In genomic region chr20:45306431-45306982, GRCh38 we compare ENCODE assay signal across 8 cellular contexts. TPM values are rescaled to one million over a fixed set of nuclear protein-coding genes. Genes with fewer than 3 reads are reported as not detected.
DNase-seq lines count a peak whose midpoint lies in the region; ATAC-seq and TF ChIP-seq lines count a peak whose summit lies in the region.

RBPJL (plus strand) TSS chr20:45306840; CDS start chr20:45306923, 83 bp downstream.

- peak; percentile 85 for TF ChIP-seq CTCF in cardiac muscle cell (IDR thresholded peaks at IDR 0.05; ENCODE audit: low read depth, low read length)

- intact Hi-C loops in left cardiac atrium (cut with DNase I): no loop called here

- DNase-seq in cardiac muscle cell (ENCODE audit: low read depth in 1 of 2, low spot score in 1 of 2) (peak; percentile 14 to 42), left cardiac atrium (no peak), germinal center (ENCODE audit: low spot score) (peak; percentile 49), NCI-H446 treated with DMSO at 0.1 percent for 48 hours (lab: John Stamatoyannopoulos, UW) (no peak)
- peak; percentile 55 for DNase-seq in activated CD8-positive, alpha-beta memory T cell treated with anti-CD3 and anti-CD28 coated beads, Interleukin-2, amount 50 U/mL, for 4 hours
- peak; percentile 62 to 66 for DNase-seq in stimulated activated CD4-positive, alpha-beta T cell treated with anti-CD3 and anti-CD28 coated beads, Interleukin-2, amount 100 ng/mL, for 24 hours

- H3K27ac ChIP-seq in cardiac muscle cell: no peak within 1 kb of the TSS

- H3K27me3 ChIP-seq in cardiac muscle cell: peaks cover 16% of the 10 kb centered on the region

- ATAC-seq in left cardiac atrium (no peak), HG03045 (IDR thresholded peaks at IDR 0.05; ENCODE audit: unreplicated experiment) (no peak), GM21515 (IDR thresholded peaks at IDR 0.05; ENCODE audit: unreplicated experiment) (no peak)

- no peaks in the 10 kb centered on the region for H3K4me1 ChIP-seq in cardiac muscle cell (ENCODE audit: low read depth)

- H3K4me3 ChIP-seq in cardiac muscle cell: no peak within 1 kb of the TSS

- H3K9me3 ChIP-seq in cardiac muscle cell (ENCODE audit: low read depth): no peaks in the 10 kb centered on the region

- no peaks in the 10 kb centered on the region for H3K36me3 ChIP-seq in cardiac muscle cell

RNA-seq across cellular contexts. Expression of gene RBPJL, which starts in this region (rescaled TPM):
- total RNA-seq in cardiac muscle cell: not detected in 2 replicates
- not detected in 2 replicates for polyA plus RNA-seq in cardiac muscle cell
- total RNA-seq in left cardiac atrium: not detected

Comparison
In these comparisons a context has a peak if more than half of its experiments do, and no peak if none do; other contexts are left out.
1. Peak in DNase-seq in cardiac muscle cell; RNA of the gene not detected or under 1 TPM.
2. DNase-seq: peak in activated CD8-positive, alpha-beta memory T cell treated with anti-CD3 and anti-CD28 coated beads, Interleukin-2, amount 50 U/mL, for 4 hours (single experiment), germinal center (single experiment) and stimulated activated CD4-positive, alpha-beta T cell treated with anti-CD3 and anti-CD28 coated beads, Interleukin-2, amount 100 ng/mL, for 24 hours (2 of 2); none in left cardiac atrium (single experiment) and NCI-H446 treated with DMSO at 0.1 percent for 48 hours (single experiment).